2 cellular contexts compared by ENCODE assay signal in the genomic region with DNA sequence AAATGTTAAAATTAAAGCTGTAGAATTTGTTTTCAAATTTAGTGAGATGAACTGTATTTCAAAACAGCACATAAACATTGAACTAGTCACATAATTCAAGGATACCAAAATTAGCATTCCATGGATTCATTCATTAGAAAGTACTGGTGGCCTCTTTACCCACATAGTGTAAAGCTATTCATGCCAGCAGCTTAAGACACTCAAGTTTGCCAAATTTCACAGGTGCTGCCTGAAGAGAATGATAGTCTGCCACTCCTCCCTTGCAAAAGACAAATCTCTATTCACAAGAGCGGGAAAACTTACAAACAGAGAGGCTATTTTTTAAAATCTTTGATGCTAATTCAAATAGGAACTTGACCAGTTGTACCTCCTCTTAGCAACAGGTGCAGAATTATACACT.
TF ChIP-seq lines count a peak whose summit lies in the region.

No MANE protein-coding gene starts in this region.

TF ChIP-seq in SK-N-SH, 30 proteins besides CTCF, POLR2A, EP300 and RAD21 (continued from another document):
- TF ChIP-seq, protein P1, sequence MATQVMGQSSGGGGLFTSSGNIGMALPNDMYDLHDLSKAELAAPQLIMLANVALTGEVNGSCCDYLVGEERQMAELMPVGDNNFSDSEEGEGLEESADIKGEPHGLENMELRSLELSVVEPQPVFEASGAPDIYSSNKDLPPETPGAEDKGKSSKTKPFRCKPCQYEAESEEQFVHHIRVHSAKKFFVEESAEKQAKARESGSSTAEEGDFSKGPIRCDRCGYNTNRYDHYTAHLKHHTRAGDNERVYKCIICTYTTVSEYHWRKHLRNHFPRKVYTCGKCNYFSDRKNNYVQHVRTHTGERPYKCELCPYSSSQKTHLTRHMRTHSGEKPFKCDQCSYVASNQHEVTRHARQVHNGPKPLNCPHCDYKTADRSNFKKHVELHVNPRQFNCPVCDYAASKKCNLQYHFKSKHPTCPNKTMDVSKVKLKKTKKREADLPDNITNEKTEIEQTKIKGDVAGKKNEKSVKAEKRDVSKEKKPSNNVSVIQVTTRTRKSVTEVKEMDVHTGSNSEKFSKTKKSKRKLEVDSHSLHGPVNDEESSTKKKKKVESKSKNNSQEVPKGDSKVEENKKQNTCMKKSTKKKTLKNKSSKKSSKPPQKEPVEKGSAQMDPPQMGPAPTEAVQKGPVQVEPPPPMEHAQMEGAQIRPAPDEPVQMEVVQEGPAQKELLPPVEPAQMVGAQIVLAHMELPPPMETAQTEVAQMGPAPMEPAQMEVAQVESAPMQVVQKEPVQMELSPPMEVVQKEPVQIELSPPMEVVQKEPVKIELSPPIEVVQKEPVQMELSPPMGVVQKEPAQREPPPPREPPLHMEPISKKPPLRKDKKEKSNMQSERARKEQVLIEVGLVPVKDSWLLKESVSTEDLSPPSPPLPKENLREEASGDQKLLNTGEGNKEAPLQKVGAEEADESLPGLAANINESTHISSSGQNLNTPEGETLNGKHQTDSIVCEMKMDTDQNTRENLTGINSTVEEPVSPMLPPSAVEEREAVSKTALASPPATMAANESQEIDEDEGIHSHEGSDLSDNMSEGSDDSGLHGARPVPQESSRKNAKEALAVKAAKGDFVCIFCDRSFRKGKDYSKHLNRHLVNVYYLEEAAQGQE (IDR thresholded peaks at IDR 0.05; ENCODE audit: low read depth, low read length): no peak
- TF ChIP-seq YY1 (IDR thresholded peaks at IDR 0.05; ENCODE audit: low read depth): no peak
- TF ChIP-seq, protein P2, sequence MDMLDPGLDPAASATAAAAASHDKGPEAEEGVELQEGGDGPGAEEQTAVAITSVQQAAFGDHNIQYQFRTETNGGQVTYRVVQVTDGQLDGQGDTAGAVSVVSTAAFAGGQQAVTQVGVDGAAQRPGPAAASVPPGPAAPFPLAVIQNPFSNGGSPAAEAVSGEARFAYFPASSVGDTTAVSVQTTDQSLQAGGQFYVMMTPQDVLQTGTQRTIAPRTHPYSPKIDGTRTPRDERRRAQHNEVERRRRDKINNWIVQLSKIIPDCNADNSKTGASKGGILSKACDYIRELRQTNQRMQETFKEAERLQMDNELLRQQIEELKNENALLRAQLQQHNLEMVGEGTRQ (IDR thresholded peaks at IDR 0.05; ENCODE audit: borderline replicate concordance, low read depth, low read length): no peak
- TF ChIP-seq, protein P3, sequence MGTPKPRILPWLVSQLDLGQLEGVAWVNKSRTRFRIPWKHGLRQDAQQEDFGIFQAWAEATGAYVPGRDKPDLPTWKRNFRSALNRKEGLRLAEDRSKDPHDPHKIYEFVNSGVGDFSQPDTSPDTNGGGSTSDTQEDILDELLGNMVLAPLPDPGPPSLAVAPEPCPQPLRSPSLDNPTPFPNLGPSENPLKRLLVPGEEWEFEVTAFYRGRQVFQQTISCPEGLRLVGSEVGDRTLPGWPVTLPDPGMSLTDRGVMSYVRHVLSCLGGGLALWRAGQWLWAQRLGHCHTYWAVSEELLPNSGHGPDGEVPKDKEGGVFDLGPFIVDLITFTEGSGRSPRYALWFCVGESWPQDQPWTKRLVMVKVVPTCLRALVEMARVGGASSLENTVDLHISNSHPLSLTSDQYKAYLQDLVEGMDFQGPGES (IDR thresholded peaks at IDR 0.05; ENCODE audit: low read depth, low read length): no peak
- TF ChIP-seq RFX5 (IDR thresholded peaks at IDR 0.05; ENCODE audit: low read length): no peak
- no peak for TF ChIP-seq GABPA (IDR thresholded peaks at IDR 0.05; ENCODE audit: low read depth)
- no peak for TF ChIP-seq POLR2AphosphoS5 (IDR thresholded peaks at IDR 0.05; ENCODE audit: low read depth, low read length)
- TF ChIP-seq TAF1 (IDR thresholded peaks at IDR 0.05; ENCODE audit: borderline replicate concordance, low read depth, low read length): no peak
- TF ChIP-seq RCOR1 (IDR thresholded peaks at IDR 0.05; ENCODE audit: low read length): no peak
- no peak for TF ChIP-seq NFIC (IDR thresholded peaks at IDR 0.05; ENCODE audit: borderline replicate concordance)
- no peak for TF ChIP-seq JUND (IDR thresholded peaks at IDR 0.05)
- TF ChIP-seq FOXJ3 (CRISPR knock-in tag; IDR thresholded peaks at IDR 0.05): no peak
- no peak for TF ChIP-seq CHD2 (IDR thresholded peaks at IDR 0.05; ENCODE audit: low read length, partially characterized antibody)
- TF ChIP-seq, protein P4, sequence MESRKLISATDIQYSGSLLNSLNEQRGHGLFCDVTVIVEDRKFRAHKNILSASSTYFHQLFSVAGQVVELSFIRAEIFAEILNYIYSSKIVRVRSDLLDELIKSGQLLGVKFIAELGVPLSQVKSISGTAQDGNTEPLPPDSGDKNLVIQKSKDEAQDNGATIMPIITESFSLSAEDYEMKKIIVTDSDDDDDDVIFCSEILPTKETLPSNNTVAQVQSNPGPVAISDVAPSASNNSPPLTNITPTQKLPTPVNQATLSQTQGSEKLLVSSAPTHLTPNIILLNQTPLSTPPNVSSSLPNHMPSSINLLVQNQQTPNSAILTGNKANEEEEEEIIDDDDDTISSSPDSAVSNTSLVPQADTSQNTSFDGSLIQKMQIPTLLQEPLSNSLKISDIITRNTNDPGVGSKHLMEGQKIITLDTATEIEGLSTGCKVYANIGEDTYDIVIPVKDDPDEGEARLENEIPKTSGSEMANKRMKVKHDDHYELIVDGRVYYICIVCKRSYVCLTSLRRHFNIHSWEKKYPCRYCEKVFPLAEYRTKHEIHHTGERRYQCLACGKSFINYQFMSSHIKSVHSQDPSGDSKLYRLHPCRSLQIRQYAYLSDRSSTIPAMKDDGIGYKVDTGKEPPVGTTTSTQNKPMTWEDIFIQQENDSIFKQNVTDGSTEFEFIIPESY (IDR thresholded peaks at IDR 0.05; ENCODE audit: borderline replicate concordance, low read depth): no peak
- no peak for TF ChIP-seq TCF12 (IDR thresholded peaks at IDR 0.05)
- TF ChIP-seq ELF1 (IDR thresholded peaks at IDR 0.05): no peak
- TF ChIP-seq MEF2A (IDR thresholded peaks at IDR 0.05; ENCODE audit: borderline replicate concordance, low read depth): no peak
- TF ChIP-seq, protein P5, sequence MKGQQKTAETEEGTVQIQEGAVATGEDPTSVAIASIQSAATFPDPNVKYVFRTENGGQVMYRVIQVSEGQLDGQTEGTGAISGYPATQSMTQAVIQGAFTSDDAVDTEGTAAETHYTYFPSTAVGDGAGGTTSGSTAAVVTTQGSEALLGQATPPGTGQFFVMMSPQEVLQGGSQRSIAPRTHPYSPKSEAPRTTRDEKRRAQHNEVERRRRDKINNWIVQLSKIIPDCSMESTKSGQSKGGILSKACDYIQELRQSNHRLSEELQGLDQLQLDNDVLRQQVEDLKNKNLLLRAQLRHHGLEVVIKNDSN (IDR thresholded peaks at IDR 0.05; ENCODE audit: borderline replicate concordance, low read depth): no peak

TF ChIP-seq in SK-N-SH treated with all-trans-retinoic acid at 6 μM for 48 hours, 23 proteins besides CTCF, POLR2A, EP300 and RAD21 (continued from another document):
- TF ChIP-seq, protein P6, sequence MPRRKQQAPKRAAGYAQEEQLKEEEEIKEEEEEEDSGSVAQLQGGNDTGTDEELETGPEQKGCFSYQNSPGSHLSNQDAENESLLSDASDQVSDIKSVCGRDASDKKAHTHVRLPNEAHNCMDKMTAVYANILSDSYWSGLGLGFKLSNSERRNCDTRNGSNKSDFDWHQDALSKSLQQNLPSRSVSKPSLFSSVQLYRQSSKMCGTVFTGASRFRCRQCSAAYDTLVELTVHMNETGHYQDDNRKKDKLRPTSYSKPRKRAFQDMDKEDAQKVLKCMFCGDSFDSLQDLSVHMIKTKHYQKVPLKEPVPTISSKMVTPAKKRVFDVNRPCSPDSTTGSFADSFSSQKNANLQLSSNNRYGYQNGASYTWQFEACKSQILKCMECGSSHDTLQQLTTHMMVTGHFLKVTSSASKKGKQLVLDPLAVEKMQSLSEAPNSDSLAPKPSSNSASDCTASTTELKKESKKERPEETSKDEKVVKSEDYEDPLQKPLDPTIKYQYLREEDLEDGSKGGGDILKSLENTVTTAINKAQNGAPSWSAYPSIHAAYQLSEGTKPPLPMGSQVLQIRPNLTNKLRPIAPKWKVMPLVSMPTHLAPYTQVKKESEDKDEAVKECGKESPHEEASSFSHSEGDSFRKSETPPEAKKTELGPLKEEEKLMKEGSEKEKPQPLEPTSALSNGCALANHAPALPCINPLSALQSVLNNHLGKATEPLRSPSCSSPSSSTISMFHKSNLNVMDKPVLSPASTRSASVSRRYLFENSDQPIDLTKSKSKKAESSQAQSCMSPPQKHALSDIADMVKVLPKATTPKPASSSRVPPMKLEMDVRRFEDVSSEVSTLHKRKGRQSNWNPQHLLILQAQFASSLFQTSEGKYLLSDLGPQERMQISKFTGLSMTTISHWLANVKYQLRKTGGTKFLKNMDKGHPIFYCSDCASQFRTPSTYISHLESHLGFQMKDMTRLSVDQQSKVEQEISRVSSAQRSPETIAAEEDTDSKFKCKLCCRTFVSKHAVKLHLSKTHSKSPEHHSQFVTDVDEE (CRISPR knock-in tag; IDR thresholded peaks at IDR 0.05): no peak
- TF ChIP-seq ZNF8 (CRISPR knock-in tag; IDR thresholded peaks at IDR 0.05): no peak
- TF ChIP-seq, protein P7, sequence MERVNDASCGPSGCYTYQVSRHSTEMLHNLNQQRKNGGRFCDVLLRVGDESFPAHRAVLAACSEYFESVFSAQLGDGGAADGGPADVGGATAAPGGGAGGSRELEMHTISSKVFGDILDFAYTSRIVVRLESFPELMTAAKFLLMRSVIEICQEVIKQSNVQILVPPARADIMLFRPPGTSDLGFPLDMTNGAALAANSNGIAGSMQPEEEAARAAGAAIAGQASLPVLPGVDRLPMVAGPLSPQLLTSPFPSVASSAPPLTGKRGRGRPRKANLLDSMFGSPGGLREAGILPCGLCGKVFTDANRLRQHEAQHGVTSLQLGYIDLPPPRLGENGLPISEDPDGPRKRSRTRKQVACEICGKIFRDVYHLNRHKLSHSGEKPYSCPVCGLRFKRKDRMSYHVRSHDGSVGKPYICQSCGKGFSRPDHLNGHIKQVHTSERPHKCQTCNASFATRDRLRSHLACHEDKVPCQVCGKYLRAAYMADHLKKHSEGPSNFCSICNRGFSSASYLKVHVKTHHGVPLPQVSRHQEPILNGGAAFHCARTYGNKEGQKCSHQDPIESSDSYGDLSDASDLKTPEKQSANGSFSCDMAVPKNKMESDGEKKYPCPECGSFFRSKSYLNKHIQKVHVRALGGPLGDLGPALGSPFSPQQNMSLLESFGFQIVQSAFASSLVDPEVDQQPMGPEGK (CRISPR knock-in tag; IDR thresholded peaks at IDR 0.05; ENCODE audit: borderline replicate concordance): no peak
- no peak for TF ChIP-seq BACH2 (CRISPR knock-in tag; IDR thresholded peaks at IDR 0.05; ENCODE audit: borderline replicate concordance)
